In the genomic region with DNA sequence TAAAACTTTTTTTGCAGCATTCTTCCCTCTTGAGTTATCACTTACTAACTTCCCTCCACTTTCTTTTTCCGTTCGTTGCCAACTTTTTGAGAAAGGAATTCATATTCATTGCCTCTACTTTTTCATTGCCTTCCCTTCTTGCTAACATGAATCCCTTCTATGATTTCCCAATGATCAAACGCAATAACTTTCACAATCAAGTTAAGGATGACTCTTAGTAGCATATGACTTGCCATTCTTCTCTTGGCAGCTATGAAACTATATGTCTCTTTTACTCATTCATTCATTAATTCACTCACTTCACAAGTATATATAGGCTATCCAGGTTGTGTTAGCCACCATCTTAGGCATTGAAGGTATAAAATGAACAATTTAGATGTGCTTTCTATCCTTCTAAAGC, we compare ENCODE assay signal across 1 cellular context.
TF ChIP-seq lines count a peak whose summit lies in the region.

No MANE protein-coding gene starts in this region.

TF ChIP-seq in SK-N-SH treated with all-trans-retinoic acid at 6 μM for 48 hours, 23 proteins besides CTCF, POLR2A, EP300 and RAD21 (continued from another document):
- TF ChIP-seq, protein P1, sequence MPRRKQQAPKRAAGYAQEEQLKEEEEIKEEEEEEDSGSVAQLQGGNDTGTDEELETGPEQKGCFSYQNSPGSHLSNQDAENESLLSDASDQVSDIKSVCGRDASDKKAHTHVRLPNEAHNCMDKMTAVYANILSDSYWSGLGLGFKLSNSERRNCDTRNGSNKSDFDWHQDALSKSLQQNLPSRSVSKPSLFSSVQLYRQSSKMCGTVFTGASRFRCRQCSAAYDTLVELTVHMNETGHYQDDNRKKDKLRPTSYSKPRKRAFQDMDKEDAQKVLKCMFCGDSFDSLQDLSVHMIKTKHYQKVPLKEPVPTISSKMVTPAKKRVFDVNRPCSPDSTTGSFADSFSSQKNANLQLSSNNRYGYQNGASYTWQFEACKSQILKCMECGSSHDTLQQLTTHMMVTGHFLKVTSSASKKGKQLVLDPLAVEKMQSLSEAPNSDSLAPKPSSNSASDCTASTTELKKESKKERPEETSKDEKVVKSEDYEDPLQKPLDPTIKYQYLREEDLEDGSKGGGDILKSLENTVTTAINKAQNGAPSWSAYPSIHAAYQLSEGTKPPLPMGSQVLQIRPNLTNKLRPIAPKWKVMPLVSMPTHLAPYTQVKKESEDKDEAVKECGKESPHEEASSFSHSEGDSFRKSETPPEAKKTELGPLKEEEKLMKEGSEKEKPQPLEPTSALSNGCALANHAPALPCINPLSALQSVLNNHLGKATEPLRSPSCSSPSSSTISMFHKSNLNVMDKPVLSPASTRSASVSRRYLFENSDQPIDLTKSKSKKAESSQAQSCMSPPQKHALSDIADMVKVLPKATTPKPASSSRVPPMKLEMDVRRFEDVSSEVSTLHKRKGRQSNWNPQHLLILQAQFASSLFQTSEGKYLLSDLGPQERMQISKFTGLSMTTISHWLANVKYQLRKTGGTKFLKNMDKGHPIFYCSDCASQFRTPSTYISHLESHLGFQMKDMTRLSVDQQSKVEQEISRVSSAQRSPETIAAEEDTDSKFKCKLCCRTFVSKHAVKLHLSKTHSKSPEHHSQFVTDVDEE (CRISPR knock-in tag; IDR thresholded peaks at IDR 0.05) = no peak
- no peak for TF ChIP-seq CSDC2 (CRISPR knock-in tag; IDR thresholded peaks at IDR 0.05)
